In the genomic region with DNA sequence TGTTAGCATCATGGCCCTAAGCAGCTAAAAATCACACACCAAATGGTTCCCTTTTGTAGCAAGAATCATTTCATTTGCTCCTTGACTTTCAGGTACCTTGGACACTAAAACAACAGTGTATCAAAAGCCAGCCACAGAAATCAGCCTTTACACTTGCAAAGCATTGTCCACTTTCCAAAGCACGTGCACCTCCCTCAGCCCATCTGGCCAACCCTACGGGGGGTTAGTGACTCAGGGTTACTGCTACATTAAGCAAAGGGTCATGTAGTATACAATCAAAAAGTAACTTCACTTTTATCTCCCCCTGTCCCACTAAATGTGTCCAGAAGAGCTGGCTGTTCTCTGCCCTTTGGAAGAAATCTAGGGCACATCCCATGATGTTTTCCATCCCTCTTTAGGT, we compare ENCODE assay signal across 16 cellular contexts.
A peak's percentile ranks its signal among the peaks of the same experiment; 100 is the strongest.
DNase-seq lines count a peak whose midpoint lies in the region; ATAC-seq, FAIRE-seq and TF ChIP-seq lines count a peak whose summit lies in the region.
"Had no signal": no experiment of that assay in that cellular context is flagged by ENCODE, and none has a peak within 500 bp of the region (broad histone marks: within the 10 kb centered on the region; RNA-seq: fewer than 3 reads in every experiment).

No MANE protein-coding gene starts in this region.

- TF ChIP-seq RAD21 in HepG2 (CRISPR knock-in tag; IDR thresholded peaks at IDR 0.05), result no peak

- peaks cover 80% of the 10 kb centered on the region for H3K4me1 Mint-ChIP-seq in dendritic cell treated with granulocyte-macrophage colony-stimulating factor and Interleukin-4, amounts not matched to agents 40 ng/mL and 50 ng/mL, for 4 days (ENCODE audit: low read depth)

- ATAC-seq in HepG2, result no peak
- no peak for ATAC-seq in right lobe of liver
- no peak for ATAC-seq in HG03025 (IDR thresholded peaks at IDR 0.05; ENCODE audit: low FRiP score, unreplicated experiment)
- ATAC-seq: A549 had no signal

- H3K9ac ChIP-seq in HepG2 (ENCODE audit: insufficient read depth, low read depth, low read length), result no peak overlapping the region

- H2AFZ ChIP-seq in HepG2 (ENCODE audit: low read length), result no peak overlapping the region

- in situ Hi-C loops in HepG2 (cut with HindIII; ENCODE audit: extremely low pct_ligation_motif_present, low pct_unique_long_range_greater_than_20kb), result no loop called here

- peak overlapping the region; percentile 13 for H3K4me3 Mint-ChIP-seq in dendritic cell treated with granulocyte-macrophage colony-stimulating factor and Interleukin-4, amounts not matched to agents 40 ng/mL and 50 ng/mL, for 4 days
- H3K4me3 Mint-ChIP-seq: H9 had no signal

- CTCF ChIA-PET in HepG2 (lab: Yijun Ruan, JAX; ENCODE audit: low intra/inter-chr PET ratio, low total read pairs), result no interaction called here

- H3K4me1 ChIP-seq in HepG2 (ENCODE audit: insufficient read depth, low read length), result no peaks in the 10 kb centered on the region
- peaks cover 0 to 4% (median 0%) of the 10 kb centered on the region in 4 donors for H3K4me1 ChIP-seq in right lobe of liver
- H3K4me1 ChIP-seq: A549 had no signal

- intact Hi-C loops in HepG2 (cut with micrococcal nuclease; ENCODE audit: unreplicated experiment), result no loop called here
- intact Hi-C loops in right lobe of liver (cut with DNase I), result no loop called here
- intact Hi-C loops in dendritic cell treated with granulocyte-macrophage colony-stimulating factor and Interleukin-4, amounts not matched to agents 40 ng/mL and 50 ng/mL, for 4 days (cut with micrococcal nuclease), result loop anchor here (5.0 kb wide), 2 partner anchors 42 to 107 kb away; no protein-coding TSS in a partner anchor

- peak overlapping the region; percentile 80 for H3K27ac Mint-ChIP-seq in dendritic cell treated with granulocyte-macrophage colony-stimulating factor and Interleukin-4, amounts not matched to agents 40 ng/mL and 50 ng/mL, for 4 days
- H3K27ac Mint-ChIP-seq: H9 had no signal

- TF ChIP-seq CTCF in HepG2 (CRISPR knock-in tag; IDR thresholded peaks at IDR 0.05) (no peak), right lobe of liver (IDR thresholded peaks at IDR 0.05) (no peak), NB4 (IDR thresholded peaks at IDR 0.05; ENCODE audit: low read depth, low read length) (no peak)

- TF ChIP-seq POLR2A in HepG2 (IDR thresholded peaks at IDR 0.05; ENCODE audit: insufficient read depth in 1 of 2, low read depth in 2 of 2, low read length in 2 of 2), result no peak
- no peak for TF ChIP-seq POLR2A in right lobe of liver (IDR thresholded peaks at IDR 0.05)
- TF ChIP-seq POLR2A in NB4 (IDR thresholded peaks at IDR 0.05; ENCODE audit: extremely low read depth, insufficient read length), result no peak

- H3K4me3 ChIP-seq in HepG2 (replicated peaks in 1 of 3; ENCODE audit: insufficient read depth in 1 of 3, low read depth in 2 of 3, low read length in 3 of 3), result no peak overlapping the region
- no peak overlapping the region for H3K4me3 ChIP-seq in right lobe of liver
- peak overlapping the region; percentile 7 for H3K4me3 ChIP-seq in NB4 (ENCODE audit: low read depth, low read length)
- H3K4me3 ChIP-seq: A549 had no signal

- H3K4me2 ChIP-seq in HepG2 (ENCODE audit: low read depth, low read length), result no peak overlapping the region
- H3K4me2 ChIP-seq: A549 had no signal

- no peaks in the 10 kb centered on the region for H3K36me3 Mint-ChIP-seq in dendritic cell treated with granulocyte-macrophage colony-stimulating factor and Interleukin-4, amounts not matched to agents 40 ng/mL and 50 ng/mL, for 4 days (ENCODE audit: low read depth)

- no TSS peak for BruUV-seq in HepG2 (replicated peaks; lab: Mats Ljungman, UMichigan)

- H3K27ac ChIP-seq in HepG2 (ENCODE audit: extremely low read length, insufficient read depth, low read length) (no peak overlapping the region), right lobe of liver (no peak overlapping the region)
- H3K27ac ChIP-seq: A549 had no signal

- H3K79me2 ChIP-seq in HepG2 (ENCODE audit: insufficient read depth, low read length), result no peaks in the 10 kb centered on the region

- POLR2A ChIA-PET in HepG2 (lab: Yijun Ruan, JAX), result no interaction called here

- no peaks in the 10 kb centered on the region for H3K36me3 ChIP-seq in HepG2 (replicated peaks in 1 of 2; ENCODE audit: control insufficient read depth in 1 of 2, insufficient read depth in 2 of 2, low read length in 2 of 2)
- H3K36me3 ChIP-seq in right lobe of liver, result no peaks in the 10 kb centered on the region

- no peaks in the 10 kb centered on the region for H4K20me1 ChIP-seq in HepG2 (ENCODE audit: insufficient read depth, low read length)

- DNase-seq in HepG2 (ENCODE audit: low spot score) (no peak), right lobe of liver (no peak), NB4 (ENCODE audit: low read depth) (peak; percentile 73), LoVo (ENCODE audit: low spot score) (no peak)
- no peak for DNase-seq in activated CD8-positive, alpha-beta memory T cell treated with anti-CD3 and anti-CD28 coated beads, Interleukin-2, amount 50 U/mL, for 4 hours
- DNase-seq: DMS79 treated with DMSO at 0.1 percent for 48 hours; H9; NCI-H1105 treated with DMSO at 0.1 percent for 48 hours; NCI-H1694; NCI-H748 treated with DMSO at 0.1 percent for 48 hours; NK-92 treated with Interleukin-12 subunit alpha and Interleukin-12 subunit beta, amount 100 ng/mL, for 24 hours; RPMI8226 had no signal

- H3K27me3 ChIP-seq in HepG2 (ENCODE audit: control insufficient read depth in 1 of 2, insufficient read depth in 2 of 2, low read length in 2 of 2) (peaks cover 1 to 10% of the 10 kb centered on the region in 2 experiments; a peak in 2 of 5 replicates), right lobe of liver (no peaks in the 10 kb centered on the region)

- H3K9me3 Mint-ChIP-seq in dendritic cell treated with granulocyte-macrophage colony-stimulating factor and Interleukin-4, amounts not matched to agents 40 ng/mL and 50 ng/mL, for 4 days, result no peaks in the 10 kb centered on the region
- H3K9me3 Mint-ChIP-seq: H9 had no signal

- H3K9me3 ChIP-seq in HepG2 (ENCODE audit: low read length) (no peaks in the 10 kb centered on the region), right lobe of liver (no peaks in the 10 kb centered on the region)
- H3K9me3 ChIP-seq: A549 had no signal

- H3K27me3 Mint-ChIP-seq in dendritic cell treated with granulocyte-macrophage colony-stimulating factor and Interleukin-4, amounts not matched to agents 40 ng/mL and 50 ng/mL, for 4 days, result peaks cover 4% of the 10 kb centered on the region

- WGBS in HepG2 (ENCODE audit: low lambda C conversion rate), result 0% methylated on average over 2 of the region's 2 CpGs
- WGBS in right lobe of liver (ENCODE audit: insufficient coverage, low coverage, low lambda C conversion rate, missing lambda C conversion rate), result 50% methylated on average over 2 of the region's 2 CpGs

- TF ChIP-seq EP300 in HepG2 (IDR thresholded peaks at IDR 0.05; ENCODE audit: low read depth in 2 of 2, low read length in 2 of 2) (no peak), HepG2 (CRISPR knock-in tag; IDR thresholded peaks at IDR 0.05; ENCODE audit: borderline replicate concordance) (no peak)

- no peak for FAIRE-seq in HepG2 (lab: Jason Lieb, UNC)
- FAIRE-seq: A549, D721Med had no signal

TF ChIP-seq in HepG2, 621 proteins besides CTCF, POLR2A, EP300 and RAD21:
- TF ChIP-seq ATF5 (CRISPR knock-in tag; IDR thresholded peaks at IDR 0.05; ENCODE audit: low read depth), result no peak
- no peak for TF ChIP-seq RORA (CRISPR knock-in tag; IDR thresholded peaks at IDR 0.05)
- TF ChIP-seq, protein P1, sequence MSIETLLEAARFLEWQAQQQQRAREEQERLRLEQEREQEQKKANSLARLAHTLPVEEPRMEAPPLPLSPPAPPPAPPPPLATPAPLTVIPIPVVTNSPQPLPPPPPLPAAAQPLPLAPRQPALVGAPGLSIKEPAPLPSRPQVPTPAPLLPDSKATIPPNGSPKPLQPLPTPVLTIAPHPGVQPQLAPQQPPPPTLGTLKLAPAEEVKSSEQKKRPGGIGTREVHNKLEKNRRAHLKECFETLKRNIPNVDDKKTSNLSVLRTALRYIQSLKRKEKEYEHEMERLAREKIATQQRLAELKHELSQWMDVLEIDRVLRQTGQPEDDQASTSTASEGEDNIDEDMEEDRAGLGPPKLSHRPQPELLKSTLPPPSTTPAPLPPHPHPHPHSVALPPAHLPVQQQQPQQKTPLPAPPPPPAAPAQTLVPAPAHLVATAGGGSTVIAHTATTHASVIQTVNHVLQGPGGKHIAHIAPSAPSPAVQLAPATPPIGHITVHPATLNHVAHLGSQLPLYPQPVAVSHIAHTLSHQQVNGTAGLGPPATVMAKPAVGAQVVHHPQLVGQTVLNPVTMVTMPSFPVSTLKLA (IDR thresholded peaks at IDR 0.05), result 0 out of 2 replicates have a peak, but pooled peaks have one; percentile 9
